9 cellular contexts compared by ENCODE assay signal in the genomic region with DNA sequence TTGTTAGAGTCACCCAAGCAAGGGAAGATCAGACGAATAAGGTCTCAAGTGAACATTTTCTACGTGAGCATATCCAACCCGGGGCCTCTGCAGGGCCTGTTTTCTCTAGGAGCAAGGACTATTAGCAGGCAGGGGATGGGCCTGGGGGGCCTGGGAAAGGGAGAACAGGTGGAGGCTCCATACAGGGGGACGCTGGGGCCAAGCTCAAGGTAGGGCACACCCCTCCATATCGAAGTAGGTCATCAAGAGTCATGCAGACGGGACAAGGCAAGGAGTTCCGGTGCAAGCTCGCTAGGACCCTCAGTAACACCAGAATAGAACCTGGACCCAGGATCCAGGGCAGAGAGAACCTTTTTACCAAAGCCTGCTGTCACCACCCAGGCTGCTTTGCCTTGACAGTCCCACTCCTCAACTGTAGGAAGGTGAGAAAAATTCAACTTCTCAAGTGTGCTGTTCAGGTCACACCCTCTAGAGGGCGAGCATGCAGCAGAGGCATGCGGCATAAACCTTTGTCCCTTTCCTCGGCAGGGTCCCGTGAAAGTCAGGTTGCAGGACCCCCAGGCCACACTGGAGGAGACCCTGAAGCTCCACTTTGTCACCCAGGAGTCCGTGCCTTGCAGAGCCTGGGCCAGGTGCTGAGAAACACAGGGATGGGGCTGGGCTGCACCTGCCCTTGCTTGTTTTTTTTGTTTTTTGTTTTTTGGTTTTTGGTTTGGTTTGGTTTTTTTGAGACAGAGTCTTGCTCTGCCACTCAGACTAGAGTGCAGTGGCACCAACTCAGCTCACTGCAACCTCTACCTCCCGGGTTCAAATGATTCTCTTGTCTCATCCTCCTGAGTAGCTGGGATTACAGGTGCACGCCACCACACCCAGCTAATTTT. TPM values are rescaled to one million over a fixed set of nuclear protein-coding genes. Genes with fewer than 3 reads are reported as not detected.
DNase-seq lines count a peak whose midpoint lies in the region; ATAC-seq and TF ChIP-seq lines count a peak whose summit lies in the region.
"Had no signal": no experiment of that assay in that cellular context is flagged by ENCODE, and none has a peak within 500 bp of the region (broad histone marks: within the 10 kb centered on the region; RNA-seq: fewer than 3 reads in every experiment).

No MANE protein-coding gene starts in this region.

- in situ Hi-C loops in G401 (cut with HindIII; ENCODE audit: low sequenced_read_pairs) = no loop called here

- ATAC-seq in HG03095 (IDR thresholded peaks at IDR 0.05; ENCODE audit: unreplicated experiment) (no peak), HG02763 (IDR thresholded peaks at IDR 0.05; ENCODE audit: unreplicated experiment) (no peak), GM18868 (IDR thresholded peaks at IDR 0.05; ENCODE audit: unreplicated experiment) (no peak)

- H3K27me3 ChIP-seq in MM.1S (replicated peaks; ENCODE audit: insufficient read depth, low read length) (no peaks in the 10 kb centered on the region), prostate gland (replicated peaks; ENCODE audit: insufficient read depth) (no peaks in the 10 kb centered on the region)

- no peak overlapping the region; the same call in 1 of the 2 replicates for H3K9ac ChIP-seq in MM.1S (ENCODE audit: low read length)

- H3K4me3 ChIP-seq in MM.1S (ENCODE audit: low read length) = no peak overlapping the region
- no peak overlapping the region for H3K4me3 ChIP-seq in prostate gland

- TF ChIP-seq CTCF in MM.1S (IDR thresholded peaks at IDR 0.05; ENCODE audit: low read length) (peak; percentile 90), prostate gland (IDR thresholded peaks at IDR 0.05) (peak in 3 of 4 experiments; percentile 35 to 73 (median 57))

- WGBS in prostate gland = 54% methylated on average over 15 of the region's 15 CpGs

- DNase-seq in G401 (ENCODE audit: low spot score) (peak; percentile 29), MM.1S (peak; percentile 74), erythroblast (lab: John Stamatoyannopoulos, UW) (peak; percentile 32 to 59), prostate gland (ENCODE audit: low spot score) (peak; percentile 14)
- peak; percentile 73 for DNase-seq in activated CD4-positive, alpha-beta memory T cell treated with anti-CD3 and anti-CD28 coated beads for 36 hours

- peaks cover 7% of the 10 kb centered on the region for H3K27me3 Mint-ChIP-seq in activated CD4-positive, alpha-beta memory T cell treated with anti-CD3 and anti-CD28 coated beads for 36 hours

- H3K79me2 ChIP-seq in MM.1S (ENCODE audit: low read length) = no peaks in the 10 kb centered on the region

- peaks cover under 1% of the 10 kb centered on the region for H3K4me1 ChIP-seq in MM.1S (ENCODE audit: low read length)
- no peaks in the 10 kb centered on the region for H3K4me1 ChIP-seq in prostate gland (replicated peaks)

- intact Hi-C loops in activated CD4-positive, alpha-beta memory T cell treated with anti-CD3 and anti-CD28 coated beads for 36 hours (cut with micrococcal nuclease) = loop anchor here (1.0 kb wide), 1 partner anchor 30 kb away; no protein-coding TSS in a partner anchor
- intact Hi-C loops in prostate gland (cut with DNase I) = no loop called here

- no peaks in the 10 kb centered on the region for H3K36me3 ChIP-seq in MM.1S (replicated peaks; ENCODE audit: insufficient read depth, low read length)
- no peaks in the 10 kb centered on the region for H3K36me3 ChIP-seq in prostate gland

- H3F3A ChIP-seq in MM.1S (ENCODE audit: insufficient read depth, low read length) = no peaks in the 10 kb centered on the region

- H3K4me1 Mint-ChIP-seq in activated CD4-positive, alpha-beta memory T cell treated with anti-CD3 and anti-CD28 coated beads for 36 hours (ENCODE audit: low read depth) = peaks cover 7% of the 10 kb centered on the region

- CTCF ChIA-PET in activated CD4-positive, alpha-beta memory T cell treated with anti-CD3 and anti-CD28 coated beads for 36 hours (lab: Charles Lee) = interaction anchor here (0.6 to 7.1 kb wide), 15 partner anchors 10 to 272 kb away, joined by 3 to 51 read pairs (median 5); no protein-coding TSS in a partner anchor

- no peaks in the 10 kb centered on the region for H4K20me1 ChIP-seq in MM.1S (ENCODE audit: insufficient read depth, low read length)

- H3K27ac ChIP-seq in MM.1S (ENCODE audit: low read length) = no peak overlapping the region
- H3K27ac ChIP-seq in prostate gland = no peak overlapping the region

- no peaks in the 10 kb centered on the region for H3K36me3 Mint-ChIP-seq in activated CD4-positive, alpha-beta memory T cell treated with anti-CD3 and anti-CD28 coated beads for 36 hours

- H3K9me3 Mint-ChIP-seq in activated CD4-positive, alpha-beta memory T cell treated with anti-CD3 and anti-CD28 coated beads for 36 hours = no peaks in the 10 kb centered on the region

- H3K4me3 Mint-ChIP-seq in activated CD4-positive, alpha-beta memory T cell treated with anti-CD3 and anti-CD28 coated beads for 36 hours = no peak overlapping the region

- TF ChIP-seq POLR2A in erythroblast (IDR thresholded peaks at IDR 0.05; ENCODE audit: low read length) = no peak
- no peak for TF ChIP-seq POLR2A in prostate gland (IDR thresholded peaks at IDR 0.05)

- no peaks in the 10 kb centered on the region for H3K9me2 ChIP-seq in MM.1S (replicated peaks; ENCODE audit: insufficient read depth, low read length)

- no peak overlapping the region for H3K27ac Mint-ChIP-seq in activated CD4-positive, alpha-beta memory T cell treated with anti-CD3 and anti-CD28 coated beads for 36 hours

- H3K9me3 ChIP-seq in MM.1S (replicated peaks; ENCODE audit: insufficient read depth, low read length) (no peaks in the 10 kb centered on the region), prostate gland (no peaks in the 10 kb centered on the region)

- H3K4me2 ChIP-seq in MM.1S (ENCODE audit: low read depth, low read length) = peak overlapping the region; percentile 38; the same call in 1 of the 2 replicates

- H2AFZ ChIP-seq in MM.1S (ENCODE audit: low read length) = peak overlapping the region; percentile 60

- POLR2A ChIA-PET in activated CD4-positive, alpha-beta memory T cell treated with anti-CD3 and anti-CD28 coated beads for 36 hours (lab: Charles Lee) = no interaction called here

RNA-seq across cellular contexts. Expression of a gene that starts 8.6 kb away (rescaled TPM):
- 6.4 and 8.9 TPM in 2 replicates for total RNA-seq in G401 (2014; rRNA removed; shearing (Covaris generic))
- 10 to 100 TPM; 43.9 to 44.3 TPM for total RNA-seq in activated CD4-positive, alpha-beta memory T cell treated with anti-CD3 and anti-CD28 coated beads for 36 hours
- 1 to 10 TPM in 1 of 2 donors, under 1 TPM in 1; 0.91 to 1.5 TPM for total RNA-seq in prostate gland

RNA-seq across cellular contexts. Expression of a gene that starts 16.1 kb away (rescaled TPM):
- not detected in 2 replicates for total RNA-seq in G401 (2014; rRNA removed; shearing (Covaris generic))
- under 1 TPM in 1 of 2 experiments, not detected in 1; 0.17 TPM for total RNA-seq in activated CD4-positive, alpha-beta memory T cell treated with anti-CD3 and anti-CD28 coated beads for 36 hours
- total RNA-seq in prostate gland = 1 to 10 TPM in 1 of 2 donors, not detected in 1; 1.6 TPM
- total RNA-seq: T-helper 2 cell treated with Interferon-gamma antibody and Interleukin-4, amounts not matched to agents 100 ng/mL and 5 ng/mL, for 36 hours had no signal

RNA-seq across cellular contexts. Expression of a gene that starts 40.5 kb away (rescaled TPM):
- total RNA-seq in G401 (2014; rRNA removed; shearing (Covaris generic)) = 1.7 and 2.9 TPM in 2 replicates
- 100 to 1,000 TPM; 141 to 142 TPM for total RNA-seq in activated CD4-positive, alpha-beta memory T cell treated with anti-CD3 and anti-CD28 coated beads for 36 hours
- 10 to 100 TPM; 21.4 to 52.3 TPM for total RNA-seq in prostate gland

RNA-seq across cellular contexts. Expression of a gene that starts 47.4 kb away (rescaled TPM):
- total RNA-seq in G401 (2014; rRNA removed; shearing (Covaris generic)) = 0.54 TPM in 1 of 2 replicates, not detected in the other
- 10 to 100 TPM; 54.1 to 54.5 TPM for total RNA-seq in activated CD4-positive, alpha-beta memory T cell treated with anti-CD3 and anti-CD28 coated beads for 36 hours
- 1 to 10 TPM in 1 of 2 donors, under 1 TPM in 1; 0.77 to 4.0 TPM for total RNA-seq in prostate gland

Comparison
In these comparisons a context has a peak if more than half of its experiments do, and no peak if none do; other contexts are left out.
1. DNase-seq: peak in every context shown above with its lines; median percentile 74 in MM.1S; 73 in activated CD4-positive, alpha-beta memory T cell treated with anti-CD3 and anti-CD28 coated beads for 36 hours; 46 in erythroblast; 29 in G401; 14 in prostate gland.